ENCODE assay signal across 8 cellular contexts in genomic region chr5:35926389-35927051, GRCh38.
DNase-seq lines count a peak whose midpoint lies in the region; ATAC-seq and TF ChIP-seq lines count a peak whose summit lies in the region.

No MANE protein-coding gene starts in this region.

- in situ Hi-C loops in astrocyte of the spinal cord (cut with HindIII; ENCODE audit: low sequenced_read_pairs), result no loop called here

- peaks cover 54% of the 10 kb centered on the region for H3K27me3 ChIP-seq in iPS-15b (ENCODE audit: control insufficient read depth, insufficient read depth, low read length)

- ATAC-seq in HG02571 (IDR thresholded peaks at IDR 0.05; ENCODE audit: unreplicated experiment), result no peak

- H3K36me3 ChIP-seq in iPS-15b (ENCODE audit: control insufficient read depth, insufficient read depth, low read length), result no peaks in the 10 kb centered on the region

- no peaks in the 10 kb centered on the region for H3K4me1 ChIP-seq in iPS-15b (ENCODE audit: control insufficient read depth, insufficient read depth, low read length)

- H3K4me3 ChIP-seq in GM08714 (ENCODE audit: low read length) (peak overlapping the region; percentile 8; the same call in 1 of the 2 replicates), astrocyte of the spinal cord (ENCODE audit: low read depth, low read length) (no peak overlapping the region), iPS-15b (ENCODE audit: low read depth, low read length) (peak overlapping the region; percentile 14)

- H3K9me3 ChIP-seq in iPS-15b (ENCODE audit: control insufficient read depth, insufficient read depth, low read length), result no peaks in the 10 kb centered on the region

- H3K9ac ChIP-seq in iPS-15b (ENCODE audit: low read depth, low read length), result no peak overlapping the region

- peak; percentile 49 for DNase-seq in HCEC 1CT
- DNase-seq in NCI-H1417 (lab: John Stamatoyannopoulos, UW), result peak; percentile 44 to 84 (median 63)
- DNase-seq in T-helper 2 cell, result peak in 4 of 5 experiments; percentile 23 to 82 (median 46)
- DNase-seq in astrocyte of the spinal cord (ENCODE audit: low read depth, low spot score), result peak; percentile 55
- DNase-seq in stimulated activated CD4-positive, alpha-beta T cell treated with anti-CD3 and anti-CD28 coated beads, Interleukin-12 subunit alpha, Interleukin-12 subunit beta, amount 100 ng/mL, for 48 hours (ENCODE audit: low read depth in 2 of 3, low spot score in 1 of 3), result peak in 2 of 3 donors; percentile 44 to 88

- peak; percentile 79 for TF ChIP-seq CTCF in astrocyte of the spinal cord (IDR thresholded peaks at IDR 0.05; ENCODE audit: low read depth, low read length)
